1 cellular context compared by ENCODE assay signal in the genomic region with DNA sequence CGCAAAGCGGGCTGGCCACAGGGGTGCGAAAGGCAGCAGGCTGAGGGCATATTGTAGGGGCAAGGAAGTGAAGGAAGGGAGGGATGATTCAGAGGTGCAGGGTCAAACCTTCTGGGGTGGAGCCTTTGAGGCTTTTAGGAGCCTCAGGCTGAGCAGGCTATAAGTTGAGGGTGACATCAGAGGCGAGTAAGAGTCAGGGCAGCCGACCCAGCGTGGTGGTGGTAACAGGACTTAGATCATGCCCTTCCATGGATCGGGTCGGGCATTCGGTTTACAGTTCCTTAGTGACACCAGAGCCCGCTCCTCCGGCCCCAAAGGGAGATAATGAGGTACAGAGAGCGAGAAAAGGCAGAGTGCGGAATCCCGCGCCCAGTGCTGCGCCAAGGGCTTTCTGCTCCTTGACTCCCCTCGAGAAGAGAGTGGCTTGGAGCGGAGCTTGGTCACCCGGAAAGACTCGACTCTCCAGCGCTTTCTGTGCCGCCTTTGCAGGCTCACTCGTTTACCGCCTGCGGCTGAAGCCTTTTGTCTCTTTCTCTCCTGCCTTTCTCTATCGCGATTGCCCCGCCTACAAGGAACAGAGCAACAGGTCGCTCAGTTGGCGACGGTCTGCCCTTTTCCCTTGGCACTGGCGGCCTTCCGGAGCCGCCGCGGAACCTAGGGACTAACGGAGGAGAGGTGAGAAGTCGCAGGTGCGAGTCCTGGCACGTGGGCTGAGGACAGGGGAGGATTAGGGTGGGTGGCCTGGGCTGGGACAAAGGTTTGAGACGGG.
TF ChIP-seq lines count a peak whose summit lies in the region.

No MANE protein-coding gene starts in this region.

TF ChIP-seq in SK-N-SH treated with all-trans-retinoic acid at 6 μM for 48 hours, 23 proteins besides CTCF, POLR2A, EP300 and RAD21 (continued from another document):
- TF ChIP-seq ISL1 (CRISPR knock-in tag; IDR thresholded peaks at IDR 0.05) = no peak
- no peak for TF ChIP-seq ZC3H10 (CRISPR knock-in tag; IDR thresholded peaks at IDR 0.05)
- TF ChIP-seq, protein P1, sequence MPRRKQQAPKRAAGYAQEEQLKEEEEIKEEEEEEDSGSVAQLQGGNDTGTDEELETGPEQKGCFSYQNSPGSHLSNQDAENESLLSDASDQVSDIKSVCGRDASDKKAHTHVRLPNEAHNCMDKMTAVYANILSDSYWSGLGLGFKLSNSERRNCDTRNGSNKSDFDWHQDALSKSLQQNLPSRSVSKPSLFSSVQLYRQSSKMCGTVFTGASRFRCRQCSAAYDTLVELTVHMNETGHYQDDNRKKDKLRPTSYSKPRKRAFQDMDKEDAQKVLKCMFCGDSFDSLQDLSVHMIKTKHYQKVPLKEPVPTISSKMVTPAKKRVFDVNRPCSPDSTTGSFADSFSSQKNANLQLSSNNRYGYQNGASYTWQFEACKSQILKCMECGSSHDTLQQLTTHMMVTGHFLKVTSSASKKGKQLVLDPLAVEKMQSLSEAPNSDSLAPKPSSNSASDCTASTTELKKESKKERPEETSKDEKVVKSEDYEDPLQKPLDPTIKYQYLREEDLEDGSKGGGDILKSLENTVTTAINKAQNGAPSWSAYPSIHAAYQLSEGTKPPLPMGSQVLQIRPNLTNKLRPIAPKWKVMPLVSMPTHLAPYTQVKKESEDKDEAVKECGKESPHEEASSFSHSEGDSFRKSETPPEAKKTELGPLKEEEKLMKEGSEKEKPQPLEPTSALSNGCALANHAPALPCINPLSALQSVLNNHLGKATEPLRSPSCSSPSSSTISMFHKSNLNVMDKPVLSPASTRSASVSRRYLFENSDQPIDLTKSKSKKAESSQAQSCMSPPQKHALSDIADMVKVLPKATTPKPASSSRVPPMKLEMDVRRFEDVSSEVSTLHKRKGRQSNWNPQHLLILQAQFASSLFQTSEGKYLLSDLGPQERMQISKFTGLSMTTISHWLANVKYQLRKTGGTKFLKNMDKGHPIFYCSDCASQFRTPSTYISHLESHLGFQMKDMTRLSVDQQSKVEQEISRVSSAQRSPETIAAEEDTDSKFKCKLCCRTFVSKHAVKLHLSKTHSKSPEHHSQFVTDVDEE (CRISPR knock-in tag; IDR thresholded peaks at IDR 0.05) = no peak
- no peak for TF ChIP-seq GLIS3 (CRISPR knock-in tag; IDR thresholded peaks at IDR 0.05)
- TF ChIP-seq BACH2 (CRISPR knock-in tag; IDR thresholded peaks at IDR 0.05; ENCODE audit: borderline replicate concordance) = no peak
- no peak for TF ChIP-seq CREB5 (CRISPR knock-in tag; IDR thresholded peaks at IDR 0.05; ENCODE audit: low read depth)
- no peak for TF ChIP-seq TCF4 (CRISPR knock-in tag; IDR thresholded peaks at IDR 0.05; ENCODE audit: borderline replicate concordance)
TF ChIP-seq in SK-N-SH treated with all-trans-retinoic acid at 6 μM for 48 hours: peak in this region for 0.
